12 cellular contexts compared by ENCODE assay signal in the genomic region with DNA sequence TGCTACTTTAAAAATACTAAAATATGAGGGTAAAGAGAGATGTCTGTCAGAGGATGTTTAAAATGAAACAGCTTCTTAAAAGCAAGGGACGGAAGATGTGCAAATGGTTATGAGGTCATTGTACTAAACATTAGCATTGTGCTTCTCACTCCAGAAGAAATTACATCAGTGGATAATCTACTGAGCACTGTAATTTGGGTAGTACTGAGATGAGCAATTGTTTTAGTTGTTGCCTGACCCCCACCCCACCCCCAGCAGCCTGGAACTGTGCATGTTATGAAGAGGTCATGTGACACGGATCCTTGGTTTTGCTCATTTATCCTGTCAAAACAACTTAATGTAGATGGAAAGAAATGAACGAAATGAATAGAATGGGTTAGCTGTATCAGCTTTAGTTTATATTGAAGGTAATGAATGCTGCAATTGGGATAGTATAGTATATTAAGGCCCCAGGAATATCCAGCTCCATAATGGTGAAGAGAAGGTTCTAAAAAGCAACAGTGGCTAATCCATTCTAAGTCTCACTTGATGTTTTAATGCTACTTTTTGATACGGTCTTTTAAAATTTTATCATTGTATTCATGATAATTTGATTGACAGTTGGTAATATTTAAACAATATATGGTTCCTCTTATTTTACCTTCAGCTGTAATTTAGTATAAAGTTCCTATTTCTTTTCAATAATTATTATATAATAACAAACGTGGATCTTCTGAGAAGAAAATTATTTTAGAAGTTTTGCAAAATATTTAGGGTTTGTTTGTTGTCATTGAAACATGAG. TPM values are rescaled to one million over a fixed set of nuclear protein-coding genes. Genes with fewer than 3 reads are reported as not detected.
A peak's percentile ranks its signal among the peaks of the same experiment; 100 is the strongest.
DNase-seq lines count a peak whose midpoint lies in the region; ATAC-seq, FAIRE-seq and TF ChIP-seq lines count a peak whose summit lies in the region.
"Had no signal": no experiment of that assay in that cellular context is flagged by ENCODE, and none has a peak within 500 bp of the region (broad histone marks: within the 10 kb centered on the region; RNA-seq: fewer than 3 reads in every experiment).

No MANE protein-coding gene starts in this region.

- no peak for DNase-seq in GM12892 (ENCODE audit: insufficient read length)
- peak; percentile 26 for DNase-seq in activated T-helper 9 cell treated with anti-CD3 and anti-CD28 coated beads, Interleukin-2, amount 50 U/mL, for 16 hours (ENCODE audit: low read depth)
- DNase-seq in smooth muscle cell (lab: John Stamatoyannopoulos, UW; ENCODE audit: unreplicated experiment), result no peak
- no peak for DNase-seq in germinal center (ENCODE audit: low spot score)
- no peak for DNase-seq in EL
- DNase-seq: left cardiac atrium, PC-3 had no signal

- peak overlapping the region; percentile 33 for H3K4me2 ChIP-seq in smooth muscle cell

- H3K36me3 ChIP-seq in smooth muscle cell (ENCODE audit: low read depth), result no peaks in the 10 kb centered on the region

- FAIRE-seq in GM12892 (lab: Jason Lieb, UNC), result peak; percentile 85
- FAIRE-seq: endometrium, urothelium cell line had no signal

- H4K20me1 ChIP-seq in smooth muscle cell (ENCODE audit: low read depth), result peaks cover 98% of the 10 kb centered on the region

- no peak overlapping the region for H3K9ac ChIP-seq in smooth muscle cell (ENCODE audit: low read depth)

- no peaks in the 10 kb centered on the region for H3K9me3 ChIP-seq in smooth muscle cell (replicated peaks; ENCODE audit: low read depth)

- 78% methylated on average over 5 of the region's 5 CpGs for WGBS in smooth muscle cell (ENCODE audit: low lambda C conversion rate)

- no peaks in the 10 kb centered on the region for H3K27me3 ChIP-seq in smooth muscle cell (ENCODE audit: low read depth)

- H3K79me2 ChIP-seq in smooth muscle cell (ENCODE audit: low read depth), result peaks cover 91% of the 10 kb centered on the region

- H3K4me3 ChIP-seq in smooth muscle cell, result no peak overlapping the region

- peaks cover 6% of the 10 kb centered on the region for H3F3A ChIP-seq in smooth muscle cell (ENCODE audit: low read depth)

- H2AFZ ChIP-seq in smooth muscle cell (ENCODE audit: low read depth), result no peak overlapping the region

- no peak for TF ChIP-seq POLR2A in GM12892 (IDR thresholded peaks at IDR 0.05; ENCODE audit: low read depth, low read length)

- TF ChIP-seq CTCF in smooth muscle cell (IDR thresholded peaks at IDR 0.05; ENCODE audit: borderline replicate concordance, insufficient read depth, poor library complexity, severe bottlenecking), result no peak

- peaks cover 4% of the 10 kb centered on the region for H3K4me1 ChIP-seq in smooth muscle cell (ENCODE audit: low read depth)

- ATAC-seq in HG02610 (IDR thresholded peaks at IDR 0.05; ENCODE audit: unreplicated experiment), result peak; percentile 74
- ATAC-seq in HG03025 (IDR thresholded peaks at IDR 0.05; ENCODE audit: low FRiP score, unreplicated experiment), result no peak
- ATAC-seq in HG03139 (IDR thresholded peaks at IDR 0.05; ENCODE audit: unreplicated experiment), result no peak
- ATAC-seq: left cardiac atrium, PC-3 had no signal

- H3K27ac ChIP-seq in smooth muscle cell (ENCODE audit: low read depth), result no peak overlapping the region

RNA-seq across cellular contexts. Expression of gene WNK1, which starts 58.4 kb away (rescaled TPM):
- polyA plus RNA-seq in GM12892 (2012; ENCODE audit: missing spikeins), result 83.8 TPM
- total RNA-seq in smooth muscle cell, result 95.0 and 104 TPM in 2 replicates
- polyA plus RNA-seq in smooth muscle cell, result 42.2 and 62.5 TPM in 2 replicates
